In genomic region chr17:2239170-2239551, GRCh38 we compare ENCODE assay signal across 11 cellular contexts.
DNase-seq lines count a peak whose midpoint lies in the region; ATAC-seq, FAIRE-seq and TF ChIP-seq lines count a peak whose summit lies in the region.
"Had no signal": no experiment of that assay in that cellular context is flagged by ENCODE, and none has a peak within 500 bp of the region (broad histone marks: within the 10 kb centered on the region; RNA-seq: fewer than 3 reads in every experiment).

No MANE protein-coding gene starts in this region.

- ATAC-seq in foreskin keratinocyte = no peak
- no peak for ATAC-seq in stimulated activated naive B cell treated with anti-CD40 and anti-IgM and Interleukin-4, amounts not matched to agents 10 μg/mL and 1 μg/mL and 100 μg/mL, for 72 hours (replicated peaks)
- ATAC-seq in GM19328 (IDR thresholded peaks at IDR 0.05; ENCODE audit: unreplicated experiment) = no peak
- ATAC-seq: WTC11 had no signal

- H3K9me3 Mint-ChIP-seq in stimulated activated naive B cell treated with anti-CD40 and anti-IgM and Interleukin-4, amounts not matched to agents 10 μg/mL and 1 μg/mL and 100 μg/mL, for 72 hours = no peaks in the 10 kb centered on the region
- H3K9me3 Mint-ChIP-seq in CD8-positive, alpha-beta memory T cell = no peaks in the 10 kb centered on the region
- H3K9me3 Mint-ChIP-seq: activated T-helper 17 cell treated with anti-CD3 and anti-CD28 coated beads, Interleukin-2, amount 50 U/mL, for 72 hours; WTC11 had no signal

- H3K4me2 ChIP-seq in OCI-LY3 (ENCODE audit: low read length) = peak overlapping the region; percentile 97

- H3K27me3 Mint-ChIP-seq in stimulated activated naive B cell treated with anti-CD40 and anti-IgM and Interleukin-4, amounts not matched to agents 10 μg/mL and 1 μg/mL and 100 μg/mL, for 72 hours = no peaks in the 10 kb centered on the region
- H3K27me3 Mint-ChIP-seq in CD8-positive, alpha-beta memory T cell = no peaks in the 10 kb centered on the region
- H3K27me3 Mint-ChIP-seq: activated T-helper 17 cell treated with anti-CD3 and anti-CD28 coated beads, Interleukin-2, amount 50 U/mL, for 72 hours had no signal

- TF ChIP-seq CTCF in OCI-LY3 (IDR thresholded peaks at IDR 0.05; ENCODE audit: low read depth, low read length) = no peak
- TF ChIP-seq CTCF in foreskin keratinocyte (conservative IDR thresholded peaks at IDR 0.05) = no peak

- peak overlapping the region; percentile 29; the same call in 1 of the 2 replicates for H3K4me3 ChIP-seq in OCI-LY3 (ENCODE audit: low read length)
- H3K4me3 ChIP-seq in CD8-positive, alpha-beta memory T cell (ENCODE audit: low read length) = no peak overlapping the region
- H3K4me3 ChIP-seq: SK-N-MC had no signal

- H2AFZ ChIP-seq in OCI-LY3 (ENCODE audit: low read depth, low read length) = no peak overlapping the region

- CTCF ChIA-PET in CD8-positive, alpha-beta memory T cell (lab: Charles Lee) = interaction anchor here (1.0 to 3.2 kb wide), 5 partner anchors 13 to 185 kb away, joined by 3 to 18 read pairs (median 4); partner anchors contain the start of gene HIC1

- H3K4me1 ChIP-seq in OCI-LY3 (ENCODE audit: low read length) = peaks cover 37% of the 10 kb centered on the region
- H3K4me1 ChIP-seq in foreskin keratinocyte = peaks cover 11% of the 10 kb centered on the region
- H3K4me1 ChIP-seq in CD8-positive, alpha-beta memory T cell (ENCODE audit: insufficient read depth, low read length) = no peaks in the 10 kb centered on the region

- peaks cover 14 to 15% of the 10 kb centered on the region in 2 donors for H3K4me1 Mint-ChIP-seq in stimulated activated naive B cell treated with anti-CD40 and anti-IgM and Interleukin-4, amounts not matched to agents 10 μg/mL and 1 μg/mL and 100 μg/mL, for 72 hours
- H3K4me1 Mint-ChIP-seq in CD8-positive, alpha-beta memory T cell = peaks cover 12 to 32% (median 22%) of the 10 kb centered on the region in 3 donors
- H3K4me1 Mint-ChIP-seq: WTC11 had no signal

- peak; percentile 42 for FAIRE-seq in GM19239 (lab: Jason Lieb, UNC)

- no peak overlapping the region for H3K9ac ChIP-seq in OCI-LY3 (ENCODE audit: low read length)

- peak overlapping the region; percentile 47 for H3K27ac Mint-ChIP-seq in stimulated activated naive B cell treated with anti-CD40 and anti-IgM and Interleukin-4, amounts not matched to agents 10 μg/mL and 1 μg/mL and 100 μg/mL, for 72 hours
- peak overlapping the region in 2 of 8 donors; percentile 12 to 71 for H3K27ac Mint-ChIP-seq in CD8-positive, alpha-beta memory T cell

- no peaks in the 10 kb centered on the region for H3K79me2 ChIP-seq in OCI-LY3 (ENCODE audit: low read length)

- peaks cover 3% of the 10 kb centered on the region for H3K36me3 ChIP-seq in OCI-LY3 (replicated peaks; ENCODE audit: low read depth, low read length)
- H3K36me3 ChIP-seq in CD8-positive, alpha-beta memory T cell (ENCODE audit: insufficient read depth, low read length) = peaks cover 15% of the 10 kb centered on the region

- DNase-seq in GM19239 (ENCODE audit: insufficient read length, low spot score) (no peak), foreskin keratinocyte (no peak), NOMO-1 treated with DMSO at 0.1 percent for 48 hours (lab: John Stamatoyannopoulos, UW; ENCODE audit: unreplicated experiment) (no peak)
- DNase-seq in stimulated activated naive B cell treated with anti-CD40 and anti-IgM and Interleukin-4, amounts not matched to agents 10 μg/mL and 1 μg/mL and 100 μg/mL, for 72 hours = no peak
- DNase-seq in CD8-positive, alpha-beta memory T cell = no peak
- DNase-seq: NCI-H187 treated with DMSO at 0.1 percent for 48 hours had no signal

- H3K27ac ChIP-seq in OCI-LY3 (ENCODE audit: low read length) (0 out of 2 replicates have a peak overlapping the region, but pooled peaks have one; percentile 15), foreskin keratinocyte (peak overlapping the region; percentile 88)
- no peak overlapping the region for H3K27ac ChIP-seq in CD8-positive, alpha-beta memory T cell (ENCODE audit: low read depth, low read length)
- H3K27ac ChIP-seq: SK-N-MC had no signal

- H3K36me3 Mint-ChIP-seq in stimulated activated naive B cell treated with anti-CD40 and anti-IgM and Interleukin-4, amounts not matched to agents 10 μg/mL and 1 μg/mL and 100 μg/mL, for 72 hours = peaks cover 52 to 63% of the 10 kb centered on the region in 2 donors
- H3K36me3 Mint-ChIP-seq in CD8-positive, alpha-beta memory T cell = peaks cover 8 to 72% (median 29%) of the 10 kb centered on the region in 3 donors

- POLR2A ChIA-PET in CD8-positive, alpha-beta memory T cell (lab: Charles Lee) = interaction anchor here (0.5 to 0.7 kb wide), 2 partner anchors 19 to 167 kb away, joined by 3 read pairs; no protein-coding TSS in a partner anchor

- H3K27me3 ChIP-seq in OCI-LY3 (ENCODE audit: low read depth, low read length) = no peaks in the 10 kb centered on the region
- no peaks in the 10 kb centered on the region for H3K27me3 ChIP-seq in foreskin keratinocyte
- no peaks in the 10 kb centered on the region for H3K27me3 ChIP-seq in CD8-positive, alpha-beta memory T cell (ENCODE audit: insufficient read depth, low read length, poor library complexity, severe bottlenecking)

- H4K20me1 ChIP-seq in OCI-LY3 (ENCODE audit: insufficient read depth, low read length) = 0 out of 2 replicates have a peak, but pooled peaks cover 7% of the 10 kb centered on the region

- no peaks in the 10 kb centered on the region for H3K9me3 ChIP-seq in OCI-LY3 (ENCODE audit: insufficient read depth, low read length)
- no peaks in the 10 kb centered on the region for H3K9me3 ChIP-seq in CD8-positive, alpha-beta memory T cell (ENCODE audit: low read length)

- H3K4me3 Mint-ChIP-seq in stimulated activated naive B cell treated with anti-CD40 and anti-IgM and Interleukin-4, amounts not matched to agents 10 μg/mL and 1 μg/mL and 100 μg/mL, for 72 hours = no peak overlapping the region
- H3K4me3 Mint-ChIP-seq in CD8-positive, alpha-beta memory T cell = peak overlapping the region in 1 of 7 donors; percentile 33
- H3K4me3 Mint-ChIP-seq: WTC11 had no signal
